Comparison of ENCODE assay signal across 1 cellular context in the genomic region with DNA sequence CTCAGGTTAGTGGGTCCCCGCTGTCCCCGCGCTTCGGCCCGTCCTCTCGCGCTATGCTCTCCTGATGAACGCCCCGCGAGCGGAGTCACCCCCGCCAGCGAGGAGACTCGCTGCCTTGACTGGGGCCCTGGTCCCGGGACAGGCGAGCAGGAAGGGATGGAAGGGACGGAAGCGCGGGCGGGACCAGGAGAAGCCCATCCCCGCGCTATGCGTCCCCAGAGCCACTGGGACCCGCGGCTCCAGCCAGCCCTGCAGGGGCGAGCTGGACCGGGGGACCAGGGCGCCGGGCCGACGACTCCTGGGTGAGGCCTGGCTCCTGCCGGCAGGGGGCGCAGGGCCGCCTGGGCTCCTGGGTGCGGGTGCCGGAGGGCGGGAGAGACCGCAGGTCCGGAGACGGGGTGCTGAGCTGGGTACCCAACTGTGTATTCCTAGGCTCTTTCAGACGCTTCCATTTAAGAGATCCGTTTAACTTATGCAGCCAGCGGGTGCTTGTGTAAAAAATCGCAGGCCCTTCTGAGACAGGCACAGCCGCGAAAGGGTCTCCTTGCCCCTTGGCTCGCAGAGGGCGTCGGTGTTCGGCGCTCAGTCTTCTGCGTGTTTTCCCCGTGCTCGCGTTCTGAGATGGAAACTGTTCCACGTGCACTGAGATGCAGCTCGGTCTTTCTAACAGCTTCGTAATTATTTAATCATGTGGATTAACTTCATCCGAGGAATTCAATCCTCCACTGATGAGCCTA.
TF ChIP-seq lines count a peak whose summit lies in the region.

No MANE protein-coding gene starts in this region.

TF ChIP-seq in HepG2, 621 proteins besides CTCF, POLR2A, EP300 and RAD21 (continued from another document and continues in another):
- TF ChIP-seq, protein P1, sequence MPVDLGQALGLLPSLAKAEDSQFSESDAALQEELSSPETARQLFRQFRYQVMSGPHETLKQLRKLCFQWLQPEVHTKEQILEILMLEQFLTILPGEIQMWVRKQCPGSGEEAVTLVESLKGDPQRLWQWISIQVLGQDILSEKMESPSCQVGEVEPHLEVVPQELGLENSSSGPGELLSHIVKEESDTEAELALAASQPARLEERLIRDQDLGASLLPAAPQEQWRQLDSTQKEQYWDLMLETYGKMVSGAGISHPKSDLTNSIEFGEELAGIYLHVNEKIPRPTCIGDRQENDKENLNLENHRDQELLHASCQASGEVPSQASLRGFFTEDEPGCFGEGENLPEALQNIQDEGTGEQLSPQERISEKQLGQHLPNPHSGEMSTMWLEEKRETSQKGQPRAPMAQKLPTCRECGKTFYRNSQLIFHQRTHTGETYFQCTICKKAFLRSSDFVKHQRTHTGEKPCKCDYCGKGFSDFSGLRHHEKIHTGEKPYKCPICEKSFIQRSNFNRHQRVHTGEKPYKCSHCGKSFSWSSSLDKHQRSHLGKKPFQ (CRISPR knock-in tag; IDR thresholded peaks at IDR 0.05; ENCODE audit: insufficient replicate concordance) = no peak
- TF ChIP-seq GLMP (CRISPR knock-in tag; IDR thresholded peaks at IDR 0.05; ENCODE audit: borderline replicate concordance) (no peak), ZEB1 (IDR thresholded peaks at IDR 0.05; ENCODE audit: insufficient replicate concordance, low read depth) (no peak), CHD2 (IDR thresholded peaks at IDR 0.05; ENCODE audit: low read depth, low read length) (no peak), NR2F1 (CRISPR knock-in tag; IDR thresholded peaks at IDR 0.05) (no peak), ZFP90 (CRISPR knock-in tag; IDR thresholded peaks at IDR 0.05; ENCODE audit: borderline replicate concordance) (no peak), ZNF253 (CRISPR knock-in tag; IDR thresholded peaks at IDR 0.05; ENCODE audit: borderline replicate concordance) (no peak), NFATC3 (CRISPR knock-in tag; IDR thresholded peaks at IDR 0.05) (no peak), ZNF891 (CRISPR knock-in tag; IDR thresholded peaks at IDR 0.05) (peak; percentile 73; the same call in 1 of the 2 replicates), JDP2 (CRISPR knock-in tag; IDR thresholded peaks at IDR 0.05; ENCODE audit: borderline replicate concordance) (no peak), FOXA3 (CRISPR knock-in tag; IDR thresholded peaks at IDR 0.05) (no peak), ZNF576 (CRISPR knock-in tag; IDR thresholded peaks at IDR 0.05) (no peak), PREB (CRISPR knock-in tag; IDR thresholded peaks at IDR 0.05) (no peak), NFKBIZ (CRISPR knock-in tag; IDR thresholded peaks at IDR 0.05) (no peak), CBX5 (CRISPR knock-in tag; IDR thresholded peaks at IDR 0.05; ENCODE audit: borderline replicate concordance) (no peak), REL (CRISPR knock-in tag; conservative IDR thresholded peaks at IDR 0.05) (no peak), SMC3 (IDR thresholded peaks at IDR 0.05; ENCODE audit: low read length) (no peak), RAD51 (IDR thresholded peaks at IDR 0.05; ENCODE audit: borderline replicate concordance) (no peak), SP2 (CRISPR knock-in tag; IDR thresholded peaks at IDR 0.05) (no peak), TFDP1 (CRISPR knock-in tag; IDR thresholded peaks at IDR 0.05; ENCODE audit: borderline replicate concordance) (peak; percentile 78; the same call in 1 of the 2 replicates), KAT8 (CRISPR knock-in tag; IDR thresholded peaks at IDR 0.05) (no peak), ADNP (CRISPR knock-in tag; IDR thresholded peaks at IDR 0.05) (no peak), ZNF773 (CRISPR knock-in tag; IDR thresholded peaks at IDR 0.05; ENCODE audit: borderline replicate concordance) (no peak), MBD4 (IDR thresholded peaks at IDR 0.05; ENCODE audit: borderline replicate concordance, low read length) (no peak), ZNF678 (CRISPR knock-in tag; IDR thresholded peaks at IDR 0.05) (no peak), AHDC1 (CRISPR knock-in tag; IDR thresholded peaks at IDR 0.05; ENCODE audit: borderline replicate concordance) (no peak), HINFP (CRISPR knock-in tag; IDR thresholded peaks at IDR 0.05; ENCODE audit: low read depth) (no peak), SIX4 (CRISPR knock-in tag; IDR thresholded peaks at IDR 0.05) (no peak), NCOA1 (CRISPR knock-in tag; IDR thresholded peaks at IDR 0.05) (no peak), FOXK1 (CRISPR knock-in tag; IDR thresholded peaks at IDR 0.05; ENCODE audit: borderline replicate concordance, low read depth) (peak; percentile 33; the same call in 1 of the 2 replicates), FLYWCH1 (CRISPR knock-in tag; IDR thresholded peaks at IDR 0.05) (no peak), TBL1XR1 (IDR thresholded peaks at IDR 0.05; ENCODE audit: borderline replicate concordance, low read length, partially characterized antibody) (no peak)
- TF ChIP-seq, protein P2, sequence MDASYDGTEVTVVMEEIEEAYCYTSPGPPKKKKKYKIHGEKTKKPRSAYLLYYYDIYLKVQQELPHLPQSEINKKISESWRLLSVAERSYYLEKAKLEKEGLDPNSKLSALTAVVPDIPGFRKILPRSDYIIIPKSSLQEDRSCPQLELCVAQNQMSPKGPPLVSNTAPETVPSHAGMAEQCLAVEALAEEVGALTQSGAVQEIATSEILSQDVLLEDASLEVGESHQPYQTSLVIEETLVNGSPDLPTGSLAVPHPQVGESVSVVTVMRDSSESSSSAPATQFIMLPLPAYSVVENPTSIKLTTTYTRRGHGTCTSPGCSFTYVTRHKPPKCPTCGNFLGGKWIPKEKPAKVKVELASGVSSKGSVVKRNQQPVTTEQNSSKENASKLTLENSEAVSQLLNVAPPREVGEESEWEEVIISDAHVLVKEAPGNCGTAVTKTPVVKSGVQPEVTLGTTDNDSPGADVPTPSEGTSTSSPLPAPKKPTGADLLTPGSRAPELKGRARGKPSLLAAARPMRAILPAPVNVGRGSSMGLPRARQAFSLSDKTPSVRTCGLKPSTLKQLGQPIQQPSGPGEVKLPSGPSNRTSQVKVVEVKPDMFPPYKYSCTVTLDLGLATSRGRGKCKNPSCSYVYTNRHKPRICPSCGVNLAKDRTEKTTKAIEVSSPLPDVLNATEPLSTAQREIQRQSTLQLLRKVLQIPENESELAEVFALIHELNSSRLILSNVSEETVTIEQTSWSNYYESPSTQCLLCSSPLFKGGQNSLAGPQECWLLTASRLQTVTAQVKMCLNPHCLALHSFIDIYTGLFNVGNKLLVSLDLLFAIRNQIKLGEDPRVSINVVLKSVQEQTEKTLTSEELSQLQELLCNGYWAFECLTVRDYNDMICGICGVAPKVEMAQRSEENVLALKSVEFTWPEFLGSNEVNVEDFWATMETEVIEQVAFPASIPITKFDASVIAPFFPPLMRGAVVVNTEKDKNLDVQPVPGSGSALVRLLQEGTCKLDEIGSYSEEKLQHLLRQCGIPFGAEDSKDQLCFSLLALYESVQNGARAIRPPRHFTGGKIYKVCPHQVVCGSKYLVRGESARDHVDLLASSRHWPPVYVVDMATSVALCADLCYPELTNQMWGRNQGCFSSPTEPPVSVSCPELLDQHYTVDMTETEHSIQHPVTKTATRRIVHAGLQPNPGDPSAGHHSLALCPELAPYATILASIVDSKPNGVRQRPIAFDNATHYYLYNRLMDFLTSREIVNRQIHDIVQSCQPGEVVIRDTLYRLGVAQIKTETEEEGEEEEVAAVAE (CRISPR knock-in tag; IDR thresholded peaks at IDR 0.05; ENCODE audit: borderline replicate concordance) = no peak
- TF ChIP-seq, protein P3, sequence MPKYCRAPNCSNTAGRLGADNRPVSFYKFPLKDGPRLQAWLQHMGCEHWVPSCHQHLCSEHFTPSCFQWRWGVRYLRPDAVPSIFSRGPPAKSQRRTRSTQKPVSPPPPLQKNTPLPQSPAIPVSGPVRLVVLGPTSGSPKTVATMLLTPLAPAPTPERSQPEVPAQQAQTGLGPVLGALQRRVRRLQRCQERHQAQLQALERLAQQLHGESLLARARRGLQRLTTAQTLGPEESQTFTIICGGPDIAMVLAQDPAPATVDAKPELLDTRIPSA (CRISPR knock-in tag; IDR thresholded peaks at IDR 0.05; ENCODE audit: borderline replicate concordance) = no peak
- TF ChIP-seq, protein P4, sequence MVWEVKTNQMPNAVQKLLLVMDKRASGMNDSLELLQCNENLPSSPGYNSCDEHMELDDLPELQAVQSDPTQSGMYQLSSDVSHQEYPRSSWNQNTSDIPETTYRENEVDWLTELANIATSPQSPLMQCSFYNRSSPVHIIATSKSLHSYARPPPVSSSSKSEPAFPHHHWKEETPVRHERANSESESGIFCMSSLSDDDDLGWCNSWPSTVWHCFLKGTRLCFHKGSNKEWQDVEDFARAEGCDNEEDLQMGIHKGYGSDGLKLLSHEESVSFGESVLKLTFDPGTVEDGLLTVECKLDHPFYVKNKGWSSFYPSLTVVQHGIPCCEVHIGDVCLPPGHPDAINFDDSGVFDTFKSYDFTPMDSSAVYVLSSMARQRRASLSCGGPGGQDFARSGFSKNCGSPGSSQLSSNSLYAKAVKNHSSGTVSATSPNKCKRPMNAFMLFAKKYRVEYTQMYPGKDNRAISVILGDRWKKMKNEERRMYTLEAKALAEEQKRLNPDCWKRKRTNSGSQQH (CRISPR knock-in tag; IDR thresholded peaks at IDR 0.05; ENCODE audit: low read depth) = no peak
